Comparison of ENCODE assay signal across 8 cellular contexts in the genomic region with DNA sequence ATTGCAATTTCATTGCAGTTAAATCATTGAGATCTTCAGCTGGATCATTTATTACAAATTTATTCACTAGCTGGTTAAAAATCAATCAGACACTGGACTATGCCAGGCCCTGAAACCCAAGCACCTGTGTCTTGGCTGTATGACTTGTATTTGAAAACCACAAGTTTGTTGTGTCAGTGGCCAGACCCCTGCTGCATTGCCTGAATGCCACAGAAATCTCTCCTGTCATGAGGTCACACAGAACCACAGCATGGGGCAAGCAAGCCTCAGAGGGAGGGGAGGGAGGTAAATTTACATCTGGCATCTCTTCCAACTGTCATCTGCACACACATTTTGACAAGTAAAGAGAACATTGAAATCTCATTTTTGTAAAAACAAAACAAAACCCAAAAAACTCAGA.
DNase-seq lines count a peak whose midpoint lies in the region; ATAC-seq and TF ChIP-seq lines count a peak whose summit lies in the region.

No MANE protein-coding gene starts in this region.

- no peaks in the 10 kb centered on the region for H3K9me3 ChIP-seq in HCT116 (ENCODE audit: control insufficient read depth in 1 of 2, insufficient read depth in 1 of 2, low read depth in 1 of 2, low read length in 2 of 2)
- no peaks in the 10 kb centered on the region for H3K9me3 ChIP-seq in aorta (ENCODE audit: control insufficient read depth, low read length)
- no peaks in the 10 kb centered on the region for H3K9me3 ChIP-seq in suprapubic skin

- RAD21 ChIA-PET in HCT116 (lab: Charles Lee; ENCODE audit: low non-redundant PET in 1 of 2, low total read pairs in 2 of 2, uncharacterized antibody in 2 of 2, unreplicated experiment in 2 of 2), result no interaction called here

- H3K9me2 ChIP-seq in HCT116 (ENCODE audit: insufficient read depth), result no peaks in the 10 kb centered on the region

- no peaks in the 10 kb centered on the region for H3K27me3 ChIP-seq in HCT116 (ENCODE audit: insufficient read depth, low read length)
- no peaks in the 10 kb centered on the region for H3K27me3 ChIP-seq in kidney epithelial cell (ENCODE audit: control insufficient read depth, insufficient read depth, low read length)
- no peaks in the 10 kb centered on the region for H3K27me3 ChIP-seq in aorta (ENCODE audit: control insufficient read depth in 1 of 2, insufficient read depth in 2 of 2, low read length in 1 of 2)
- H3K27me3 ChIP-seq in suprapubic skin, result no peaks in the 10 kb centered on the region

- H3K36me3 ChIP-seq in HCT116 (ENCODE audit: control insufficient read depth in 1 of 2, insufficient read depth in 2 of 2, low read length in 2 of 2) (no peaks in the 10 kb centered on the region), kidney epithelial cell (ENCODE audit: control insufficient read depth, insufficient read depth, low read length) (no peaks in the 10 kb centered on the region), aorta (ENCODE audit: control insufficient read depth in 1 of 2, insufficient read depth in 2 of 2, low read length in 1 of 2) (no peaks in the 10 kb centered on the region), suprapubic skin (no peaks in the 10 kb centered on the region)

- TF ChIP-seq EP300 in suprapubic skin (IDR thresholded peaks at IDR 0.05), result no peak

- POLR2A ChIA-PET in HCT116 (lab: Charles Lee), result no interaction called here

- TF ChIP-seq RAD21 in HCT116 (IDR thresholded peaks at IDR 0.05; ENCODE audit: low read depth), result no peak

- H3K9ac ChIP-seq in HCT116 (ENCODE audit: low read length), result no peak overlapping the region

- peaks cover 0 to 35% of the 10 kb centered on the region in 2 experiments; a peak in 2 of 4 replicates for H3K4me1 ChIP-seq in HCT116 (ENCODE audit: control insufficient read depth in 1 of 2, insufficient read depth in 2 of 2, low read length in 2 of 2)
- no peaks in the 10 kb centered on the region for H3K4me1 ChIP-seq in aorta (ENCODE audit: control insufficient read depth in 1 of 2, insufficient read depth in 2 of 2, low read length in 2 of 2)
- peaks cover 12% of the 10 kb centered on the region for H3K4me1 ChIP-seq in suprapubic skin

- intact Hi-C loops in HCT116 (cut with micrococcal nuclease) (no loop called here), aorta (cut with DNase I) (no loop called here)

- CTCF ChIA-PET in HCT116 (lab: Charles Lee), result no interaction called here

- H3K79me2 ChIP-seq in HCT116 (ENCODE audit: insufficient read depth, low read length), result no peaks in the 10 kb centered on the region

- H4K20me1 ChIP-seq in HCT116 (ENCODE audit: insufficient read depth), result no peaks in the 10 kb centered on the region

- ATAC-seq in GM18520 (IDR thresholded peaks at IDR 0.05; ENCODE audit: unreplicated experiment) (peak; percentile 98), HCT116 (peak; percentile 68), aorta (ENCODE audit: low FRiP score) (no peak)

- H3K4me3 ChIP-seq in HCT116 (replicated peaks in 1 of 2; ENCODE audit: low read depth in 1 of 2, low read length in 2 of 2) (no peak overlapping the region), kidney epithelial cell (ENCODE audit: low read depth, low read length) (no peak overlapping the region), aorta (ENCODE audit: low read length in 2 of 2) (no peak overlapping the region), suprapubic skin (no peak overlapping the region)

- TF ChIP-seq CTCF in HCT116 (IDR thresholded peaks at IDR 0.05 in 2 of 3, conservative IDR thresholded peaks at IDR 0.05 in 1 of 3; ENCODE audit: borderline replicate concordance in 1 of 3, insufficient read depth in 1 of 3, low read depth in 2 of 3, low read length in 2 of 3) (no peak), kidney epithelial cell (IDR thresholded peaks at IDR 0.05; ENCODE audit: insufficient read depth, low read length, poor library complexity, severe bottlenecking) (no peak), suprapubic skin (IDR thresholded peaks at IDR 0.05) (no peak)

- H2AFZ ChIP-seq in HCT116 (ENCODE audit: low read depth, low read length, poor library complexity, severe bottlenecking), result peak overlapping the region; percentile 40

- BruUV-seq in HCT116 (replicated peaks; lab: Mats Ljungman, UMichigan), result no TSS peak

- DNase-seq in HCT116 (ENCODE audit: low read depth, low spot score) (no peak), LHCN-M2 (ENCODE audit: low read depth) (peak; percentile 84), kidney epithelial cell (ENCODE audit: low read depth) (peak; percentile 87), aorta (no peak), suprapubic skin (ENCODE audit: low spot score in 2 of 2) (no peak), pons (ENCODE audit: low spot score) (no peak), occipital lobe (lab: John Stamatoyannopoulos, UW) (no peak)

- TF ChIP-seq POLR2A in HCT116 (IDR thresholded peaks at IDR 0.05; ENCODE audit: borderline replicate concordance, extremely low read depth, insufficient read depth, insufficient read length) (no peak), suprapubic skin (IDR thresholded peaks at IDR 0.05) (no peak)

- H3K4me2 ChIP-seq in HCT116 (ENCODE audit: low read length), result peak overlapping the region; percentile 21; the same call in 1 of the 2 replicates

- H3K27ac ChIP-seq in HCT116 (ENCODE audit: low read depth, low read length), result no peak overlapping the region
- H3K27ac ChIP-seq in aorta (ENCODE audit: low read depth in 1 of 2, low read length in 2 of 2), result no peak overlapping the region
- no peak overlapping the region for H3K27ac ChIP-seq in suprapubic skin

TF ChIP-seq in HCT116, 20 proteins besides CTCF, POLR2A, EP300 and RAD21:
- TF ChIP-seq EGR1 (IDR thresholded peaks at IDR 0.05; ENCODE audit: low read depth) (no peak), CEBPB (IDR thresholded peaks at IDR 0.05; ENCODE audit: low read depth) (no peak), SP1 (IDR thresholded peaks at IDR 0.05; ENCODE audit: low read depth) (0 out of 2 replicates have a peak, but pooled peaks have one; percentile 17), FOSL1 (IDR thresholded peaks at IDR 0.05; ENCODE audit: low read depth) (no peak)
- TF ChIP-seq, protein P1, sequence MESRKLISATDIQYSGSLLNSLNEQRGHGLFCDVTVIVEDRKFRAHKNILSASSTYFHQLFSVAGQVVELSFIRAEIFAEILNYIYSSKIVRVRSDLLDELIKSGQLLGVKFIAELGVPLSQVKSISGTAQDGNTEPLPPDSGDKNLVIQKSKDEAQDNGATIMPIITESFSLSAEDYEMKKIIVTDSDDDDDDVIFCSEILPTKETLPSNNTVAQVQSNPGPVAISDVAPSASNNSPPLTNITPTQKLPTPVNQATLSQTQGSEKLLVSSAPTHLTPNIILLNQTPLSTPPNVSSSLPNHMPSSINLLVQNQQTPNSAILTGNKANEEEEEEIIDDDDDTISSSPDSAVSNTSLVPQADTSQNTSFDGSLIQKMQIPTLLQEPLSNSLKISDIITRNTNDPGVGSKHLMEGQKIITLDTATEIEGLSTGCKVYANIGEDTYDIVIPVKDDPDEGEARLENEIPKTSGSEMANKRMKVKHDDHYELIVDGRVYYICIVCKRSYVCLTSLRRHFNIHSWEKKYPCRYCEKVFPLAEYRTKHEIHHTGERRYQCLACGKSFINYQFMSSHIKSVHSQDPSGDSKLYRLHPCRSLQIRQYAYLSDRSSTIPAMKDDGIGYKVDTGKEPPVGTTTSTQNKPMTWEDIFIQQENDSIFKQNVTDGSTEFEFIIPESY (IDR thresholded peaks at IDR 0.05; ENCODE audit: extremely low read depth, insufficient replicate concordance, low read length), result no peak

Comparison
In these comparisons a context has a peak if more than half of its experiments do, and no peak if none do; other contexts are left out.
1. DNase-seq: peak in LHCN-M2 (single experiment) and kidney epithelial cell (single experiment); none in HCT116 (single experiment), aorta (0 of 2), suprapubic skin (0 of 2), pons (single experiment) and occipital lobe (single experiment).